ENCODE assay signal across 1 cellular context in the genomic region with DNA sequence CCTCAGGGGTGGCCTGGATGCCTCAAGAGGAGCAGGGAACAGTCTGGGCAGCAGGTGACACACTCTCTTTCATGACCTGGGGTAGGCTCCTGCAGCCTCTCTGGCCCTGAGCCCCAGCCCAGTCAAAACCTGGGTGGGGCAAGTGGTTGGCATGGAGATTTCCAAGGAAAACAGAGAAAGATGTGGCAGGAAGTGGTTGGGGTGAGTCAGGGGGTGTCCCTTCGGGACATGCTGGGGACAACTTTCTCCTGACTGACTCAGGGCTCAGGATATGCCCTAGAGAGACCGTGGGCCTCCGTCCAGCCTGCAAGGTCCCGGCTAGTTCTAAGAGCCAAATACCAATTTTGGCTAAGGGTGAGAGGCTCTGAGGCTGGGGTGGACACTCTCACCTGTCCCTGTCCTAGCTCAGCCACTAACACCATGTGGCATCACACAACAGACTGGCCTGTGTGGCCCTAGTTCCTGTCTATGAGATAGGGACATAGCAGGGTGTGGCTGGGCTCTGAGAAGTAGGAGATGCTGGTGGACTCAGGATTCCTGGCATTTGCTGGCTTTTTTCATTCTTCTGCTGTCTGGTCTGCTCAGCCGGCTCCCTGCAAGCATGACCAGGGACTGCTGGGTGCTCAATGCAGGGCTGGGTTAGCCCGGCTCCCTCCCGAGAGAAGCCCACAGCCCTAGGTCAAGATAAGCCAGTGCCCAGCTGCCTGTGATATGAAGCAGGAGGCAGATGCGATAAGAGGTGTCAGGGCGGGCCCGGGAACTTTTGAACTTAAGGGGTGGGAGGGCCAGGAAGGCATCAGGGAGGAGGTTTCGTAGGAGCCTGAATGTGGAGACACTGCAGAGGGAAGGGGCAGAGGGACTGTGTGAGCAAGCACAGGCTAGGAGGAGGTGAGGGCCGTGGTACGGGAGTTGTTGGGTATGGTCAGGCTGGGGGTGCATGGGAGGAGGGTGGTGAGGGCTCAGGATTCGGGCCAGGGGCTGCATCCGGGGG.
TF ChIP-seq lines count a peak whose summit lies in the region.

No MANE protein-coding gene starts in this region.

TF ChIP-seq in K562, 482 proteins besides CTCF, POLR2A, EP300 and RAD21 (continued from another document and continues in another):
- TF ChIP-seq, protein P1, sequence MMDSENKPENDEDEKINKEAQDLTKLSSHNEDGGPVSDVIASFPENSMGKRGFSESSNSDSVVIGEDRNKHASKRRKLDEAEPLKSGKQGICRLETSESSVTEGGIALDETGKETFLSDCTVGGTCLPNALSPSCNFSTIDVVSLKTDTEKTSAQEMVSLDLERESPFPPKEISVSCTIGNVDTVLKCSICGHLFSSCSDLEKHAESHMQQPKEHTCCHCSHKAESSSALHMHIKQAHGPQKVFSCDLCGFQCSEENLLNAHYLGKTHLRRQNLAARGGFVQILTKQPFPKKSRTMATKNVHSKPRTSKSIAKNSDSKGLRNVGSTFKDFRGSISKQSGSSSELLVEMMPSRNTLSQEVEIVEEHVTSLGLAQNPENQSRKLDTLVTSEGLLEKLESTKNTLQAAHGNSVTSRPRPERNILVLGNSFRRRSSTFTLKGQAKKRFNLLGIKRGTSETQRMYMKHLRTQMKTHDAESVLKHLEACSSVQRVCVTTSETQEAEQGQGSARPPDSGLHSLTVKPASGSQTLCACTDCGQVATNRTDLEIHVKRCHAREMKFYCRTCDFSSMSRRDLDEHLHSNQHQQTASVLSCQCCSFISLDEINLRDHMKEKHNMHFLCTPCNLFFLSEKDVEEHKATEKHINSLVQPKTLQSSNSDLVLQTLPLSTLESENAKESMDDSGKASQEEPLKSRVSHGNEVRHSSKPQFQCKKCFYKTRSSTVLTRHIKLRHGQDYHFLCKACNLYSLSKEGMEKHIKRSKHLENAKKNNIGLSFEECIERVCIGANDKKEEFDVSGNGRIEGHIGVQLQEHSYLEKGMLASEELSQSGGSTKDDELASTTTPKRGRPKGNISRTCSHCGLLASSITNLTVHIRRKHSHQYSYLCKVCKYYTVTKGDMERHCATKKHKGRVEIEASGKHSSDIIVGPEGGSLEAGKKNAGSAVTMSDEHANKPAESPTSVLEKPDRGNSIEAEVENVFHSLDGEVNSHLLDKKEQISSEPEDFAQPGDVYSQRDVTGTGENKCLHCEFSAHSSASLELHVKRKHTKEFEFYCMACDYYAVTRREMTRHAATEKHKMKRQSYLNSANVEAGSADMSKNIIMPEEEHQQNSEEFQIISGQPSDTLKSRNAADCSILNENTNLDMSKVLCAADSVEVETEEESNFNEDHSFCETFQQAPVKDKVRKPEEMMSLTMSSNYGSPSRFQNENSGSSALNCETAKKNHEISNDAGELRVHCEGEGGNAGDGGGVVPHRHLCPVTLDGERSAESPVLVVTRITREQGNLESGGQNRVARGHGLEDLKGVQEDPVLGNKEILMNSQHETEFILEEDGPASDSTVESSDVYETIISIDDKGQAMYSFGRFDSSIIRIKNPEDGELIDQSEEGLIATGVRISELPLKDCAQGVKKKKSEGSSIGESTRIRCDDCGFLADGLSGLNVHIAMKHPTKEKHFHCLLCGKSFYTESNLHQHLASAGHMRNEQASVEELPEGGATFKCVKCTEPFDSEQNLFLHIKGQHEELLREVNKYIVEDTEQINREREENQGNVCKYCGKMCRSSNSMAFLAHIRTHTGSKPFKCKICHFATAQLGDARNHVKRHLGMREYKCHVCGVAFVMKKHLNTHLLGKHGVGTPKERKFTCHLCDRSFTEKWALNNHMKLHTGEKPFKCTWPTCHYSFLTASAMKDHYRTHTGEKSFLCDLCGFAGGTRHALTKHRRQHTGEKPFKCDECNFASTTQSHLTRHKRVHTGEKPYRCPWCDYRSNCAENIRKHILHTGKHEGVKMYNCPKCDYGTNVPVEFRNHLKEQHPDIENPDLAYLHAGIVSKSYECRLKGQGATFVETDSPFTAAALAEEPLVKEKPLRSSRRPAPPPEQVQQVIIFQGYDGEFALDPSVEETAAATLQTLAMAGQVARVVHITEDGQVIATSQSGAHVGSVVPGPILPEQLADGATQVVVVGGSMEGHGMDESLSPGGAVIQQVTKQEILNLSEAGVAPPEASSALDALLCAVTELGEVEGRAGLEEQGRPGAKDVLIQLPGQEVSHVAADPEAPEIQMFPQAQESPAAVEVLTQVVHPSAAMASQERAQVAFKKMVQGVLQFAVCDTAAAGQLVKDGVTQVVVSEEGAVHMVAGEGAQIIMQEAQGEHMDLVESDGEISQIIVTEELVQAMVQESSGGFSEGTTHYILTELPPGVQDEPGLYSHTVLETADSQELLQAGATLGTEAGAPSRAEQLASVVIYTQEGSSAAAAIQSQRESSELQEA (IDR thresholded peaks at IDR 0.05; ENCODE audit: low read depth): no peak
- no peak for TF ChIP-seq ZNF696 (CRISPR knock-in tag; conservative IDR thresholded peaks at IDR 0.05)
- no peak for TF ChIP-seq KDM2B (CRISPR knock-in tag; IDR thresholded peaks at IDR 0.05)
- peak; percentile 99 for TF ChIP-seq GATA2 (CRISPR knock-in tag; IDR thresholded peaks at IDR 0.05)
- TF ChIP-seq SMARCE1 (IDR thresholded peaks at IDR 0.05): peak; percentile 97
- no peak for TF ChIP-seq ZC3H8 (IDR thresholded peaks at IDR 0.05)
- TF ChIP-seq KLF16 (IDR thresholded peaks at IDR 0.05): peak; percentile 99
- 0 out of 4 replicates have a peak, but pooled peaks of 1 of the 2 experiments have one; percentile 52 for TF ChIP-seq KDM4B (IDR thresholded peaks at IDR 0.05; ENCODE audit: borderline replicate concordance in 2 of 2, low read depth in 1 of 2)
- TF ChIP-seq, protein P2, sequence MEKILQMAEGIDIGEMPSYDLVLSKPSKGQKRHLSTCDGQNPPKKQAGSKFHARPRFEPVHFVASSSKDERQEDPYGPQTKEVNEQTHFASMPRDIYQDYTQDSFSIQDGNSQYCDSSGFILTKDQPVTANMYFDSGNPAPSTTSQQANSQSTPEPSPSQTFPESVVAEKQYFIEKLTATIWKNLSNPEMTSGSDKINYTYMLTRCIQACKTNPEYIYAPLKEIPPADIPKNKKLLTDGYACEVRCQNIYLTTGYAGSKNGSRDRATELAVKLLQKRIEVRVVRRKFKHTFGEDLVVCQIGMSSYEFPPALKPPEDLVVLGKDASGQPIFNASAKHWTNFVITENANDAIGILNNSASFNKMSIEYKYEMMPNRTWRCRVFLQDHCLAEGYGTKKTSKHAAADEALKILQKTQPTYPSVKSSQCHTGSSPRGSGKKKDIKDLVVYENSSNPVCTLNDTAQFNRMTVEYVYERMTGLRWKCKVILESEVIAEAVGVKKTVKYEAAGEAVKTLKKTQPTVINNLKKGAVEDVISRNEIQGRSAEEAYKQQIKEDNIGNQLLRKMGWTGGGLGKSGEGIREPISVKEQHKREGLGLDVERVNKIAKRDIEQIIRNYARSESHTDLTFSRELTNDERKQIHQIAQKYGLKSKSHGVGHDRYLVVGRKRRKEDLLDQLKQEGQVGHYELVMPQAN (IDR thresholded peaks at IDR 0.05; ENCODE audit: borderline replicate concordance): peak; percentile 41; the same call in 1 of the 2 replicates
- TF ChIP-seq LARP7 (IDR thresholded peaks at IDR 0.05): peak; percentile 43; the same call in 1 of the 2 replicates
- TF ChIP-seq, protein P3, sequence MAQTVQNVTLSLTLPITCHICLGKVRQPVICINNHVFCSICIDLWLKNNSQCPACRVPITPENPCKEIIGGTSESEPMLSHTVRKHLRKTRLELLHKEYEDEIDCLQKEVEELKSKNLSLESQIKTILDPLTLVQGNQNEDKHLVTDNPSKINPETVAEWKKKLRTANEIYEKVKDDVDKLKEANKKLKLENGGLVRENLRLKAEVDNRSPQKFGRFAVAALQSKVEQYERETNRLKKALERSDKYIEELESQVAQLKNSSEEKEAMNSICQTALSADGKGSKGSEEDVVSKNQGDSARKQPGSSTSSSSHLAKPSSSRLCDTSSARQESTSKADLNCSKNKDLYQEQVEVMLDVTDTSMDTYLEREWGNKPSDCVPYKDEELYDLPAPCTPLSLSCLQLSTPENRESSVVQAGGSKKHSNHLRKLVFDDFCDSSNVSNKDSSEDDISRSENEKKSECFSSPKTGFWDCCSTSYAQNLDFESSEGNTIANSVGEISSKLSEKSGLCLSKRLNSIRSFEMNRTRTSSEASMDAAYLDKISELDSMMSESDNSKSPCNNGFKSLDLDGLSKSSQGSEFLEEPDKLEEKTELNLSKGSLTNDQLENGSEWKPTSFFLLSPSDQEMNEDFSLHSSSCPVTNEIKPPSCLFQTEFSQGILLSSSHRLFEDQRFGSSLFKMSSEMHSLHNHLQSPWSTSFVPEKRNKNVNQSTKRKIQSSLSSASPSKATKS (CRISPR knock-in tag; IDR thresholded peaks at IDR 0.05): no peak
- TF ChIP-seq BCL6 (CRISPR knock-in tag; IDR thresholded peaks at IDR 0.05): 0 out of 2 replicates have a peak, but pooled peaks have one; percentile 13
- TF ChIP-seq L3MBTL2 (IDR thresholded peaks at IDR 0.05): peak; percentile 53; the same call in 1 of the 2 replicates
- TF ChIP-seq FOXJ3 (CRISPR knock-in tag; IDR thresholded peaks at IDR 0.05): no peak
- peak; percentile 41 for TF ChIP-seq DACH1 (IDR thresholded peaks at IDR 0.05; ENCODE audit: partially characterized antibody)
- TF ChIP-seq, protein P4, sequence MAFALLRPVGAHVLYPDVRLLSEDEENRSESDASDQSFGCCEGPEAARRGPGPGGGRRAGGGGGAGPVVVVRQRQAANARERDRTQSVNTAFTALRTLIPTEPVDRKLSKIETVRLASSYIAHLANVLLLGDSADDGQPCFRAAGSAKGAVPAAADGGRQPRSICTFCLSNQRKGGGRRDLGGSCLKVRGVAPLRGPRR (CRISPR knock-in tag; IDR thresholded peaks at IDR 0.05): no peak
- TF ChIP-seq, protein P5, sequence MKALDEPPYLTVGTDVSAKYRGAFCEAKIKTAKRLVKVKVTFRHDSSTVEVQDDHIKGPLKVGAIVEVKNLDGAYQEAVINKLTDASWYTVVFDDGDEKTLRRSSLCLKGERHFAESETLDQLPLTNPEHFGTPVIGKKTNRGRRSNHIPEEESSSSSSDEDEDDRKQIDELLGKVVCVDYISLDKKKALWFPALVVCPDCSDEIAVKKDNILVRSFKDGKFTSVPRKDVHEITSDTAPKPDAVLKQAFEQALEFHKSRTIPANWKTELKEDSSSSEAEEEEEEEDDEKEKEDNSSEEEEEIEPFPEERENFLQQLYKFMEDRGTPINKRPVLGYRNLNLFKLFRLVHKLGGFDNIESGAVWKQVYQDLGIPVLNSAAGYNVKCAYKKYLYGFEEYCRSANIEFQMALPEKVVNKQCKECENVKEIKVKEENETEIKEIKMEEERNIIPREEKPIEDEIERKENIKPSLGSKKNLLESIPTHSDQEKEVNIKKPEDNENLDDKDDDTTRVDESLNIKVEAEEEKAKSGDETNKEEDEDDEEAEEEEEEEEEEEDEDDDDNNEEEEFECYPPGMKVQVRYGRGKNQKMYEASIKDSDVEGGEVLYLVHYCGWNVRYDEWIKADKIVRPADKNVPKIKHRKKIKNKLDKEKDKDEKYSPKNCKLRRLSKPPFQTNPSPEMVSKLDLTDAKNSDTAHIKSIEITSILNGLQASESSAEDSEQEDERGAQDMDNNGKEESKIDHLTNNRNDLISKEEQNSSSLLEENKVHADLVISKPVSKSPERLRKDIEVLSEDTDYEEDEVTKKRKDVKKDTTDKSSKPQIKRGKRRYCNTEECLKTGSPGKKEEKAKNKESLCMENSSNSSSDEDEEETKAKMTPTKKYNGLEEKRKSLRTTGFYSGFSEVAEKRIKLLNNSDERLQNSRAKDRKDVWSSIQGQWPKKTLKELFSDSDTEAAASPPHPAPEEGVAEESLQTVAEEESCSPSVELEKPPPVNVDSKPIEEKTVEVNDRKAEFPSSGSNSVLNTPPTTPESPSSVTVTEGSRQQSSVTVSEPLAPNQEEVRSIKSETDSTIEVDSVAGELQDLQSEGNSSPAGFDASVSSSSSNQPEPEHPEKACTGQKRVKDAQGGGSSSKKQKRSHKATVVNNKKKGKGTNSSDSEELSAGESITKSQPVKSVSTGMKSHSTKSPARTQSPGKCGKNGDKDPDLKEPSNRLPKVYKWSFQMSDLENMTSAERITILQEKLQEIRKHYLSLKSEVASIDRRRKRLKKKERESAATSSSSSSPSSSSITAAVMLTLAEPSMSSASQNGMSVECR (CRISPR knock-in tag; IDR thresholded peaks at IDR 0.05): peak; percentile 50; the same call in 1 of the 2 replicates
- TF ChIP-seq XRCC4 (IDR thresholded peaks at IDR 0.05; ENCODE audit: extremely low read depth, insufficient read depth, insufficient read length): no peak
- TF ChIP-seq RBFOX2 (IDR thresholded peaks at IDR 0.05; ENCODE audit: low read depth, low read length): 0 out of 2 replicates have a peak, but pooled peaks have one; percentile 35
- TF ChIP-seq NFIC (IDR thresholded peaks at IDR 0.05): peak; percentile 93
- TF ChIP-seq NCOA2 (IDR thresholded peaks at IDR 0.05; ENCODE audit: partially characterized antibody in 2 of 2): no peak
- peak; percentile 96 for TF ChIP-seq MYNN (IDR thresholded peaks at IDR 0.05)
- no peak for TF ChIP-seq MYNN (CRISPR knock-in tag; IDR thresholded peaks at IDR 0.05)
- no peak for TF ChIP-seq ZNF124 (CRISPR knock-in tag; IDR thresholded peaks at IDR 0.05)
- TF ChIP-seq, protein P6, sequence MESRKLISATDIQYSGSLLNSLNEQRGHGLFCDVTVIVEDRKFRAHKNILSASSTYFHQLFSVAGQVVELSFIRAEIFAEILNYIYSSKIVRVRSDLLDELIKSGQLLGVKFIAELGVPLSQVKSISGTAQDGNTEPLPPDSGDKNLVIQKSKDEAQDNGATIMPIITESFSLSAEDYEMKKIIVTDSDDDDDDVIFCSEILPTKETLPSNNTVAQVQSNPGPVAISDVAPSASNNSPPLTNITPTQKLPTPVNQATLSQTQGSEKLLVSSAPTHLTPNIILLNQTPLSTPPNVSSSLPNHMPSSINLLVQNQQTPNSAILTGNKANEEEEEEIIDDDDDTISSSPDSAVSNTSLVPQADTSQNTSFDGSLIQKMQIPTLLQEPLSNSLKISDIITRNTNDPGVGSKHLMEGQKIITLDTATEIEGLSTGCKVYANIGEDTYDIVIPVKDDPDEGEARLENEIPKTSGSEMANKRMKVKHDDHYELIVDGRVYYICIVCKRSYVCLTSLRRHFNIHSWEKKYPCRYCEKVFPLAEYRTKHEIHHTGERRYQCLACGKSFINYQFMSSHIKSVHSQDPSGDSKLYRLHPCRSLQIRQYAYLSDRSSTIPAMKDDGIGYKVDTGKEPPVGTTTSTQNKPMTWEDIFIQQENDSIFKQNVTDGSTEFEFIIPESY (CRISPR knock-in tag; IDR thresholded peaks at IDR 0.05): no peak; the same call in 1 of the 2 replicates
- peak; percentile 71; the same call in 1 of the 2 replicates for TF ChIP-seq TOE1 (IDR thresholded peaks at IDR 0.05; ENCODE audit: borderline replicate concordance)
- no peak for TF ChIP-seq TOE1 (CRISPR knock-in tag; IDR thresholded peaks at IDR 0.05; ENCODE audit: borderline replicate concordance, low read depth)
- TF ChIP-seq KDM1A (IDR thresholded peaks at IDR 0.05): peak; percentile 87 to 88
- TF ChIP-seq, protein P7, sequence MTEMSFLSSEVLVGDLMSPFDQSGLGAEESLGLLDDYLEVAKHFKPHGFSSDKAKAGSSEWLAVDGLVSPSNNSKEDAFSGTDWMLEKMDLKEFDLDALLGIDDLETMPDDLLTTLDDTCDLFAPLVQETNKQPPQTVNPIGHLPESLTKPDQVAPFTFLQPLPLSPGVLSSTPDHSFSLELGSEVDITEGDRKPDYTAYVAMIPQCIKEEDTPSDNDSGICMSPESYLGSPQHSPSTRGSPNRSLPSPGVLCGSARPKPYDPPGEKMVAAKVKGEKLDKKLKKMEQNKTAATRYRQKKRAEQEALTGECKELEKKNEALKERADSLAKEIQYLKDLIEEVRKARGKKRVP (CRISPR knock-in tag; IDR thresholded peaks at IDR 0.05): peak; percentile 55; the same call in 1 of the 2 replicates
- TF ChIP-seq, protein P8, sequence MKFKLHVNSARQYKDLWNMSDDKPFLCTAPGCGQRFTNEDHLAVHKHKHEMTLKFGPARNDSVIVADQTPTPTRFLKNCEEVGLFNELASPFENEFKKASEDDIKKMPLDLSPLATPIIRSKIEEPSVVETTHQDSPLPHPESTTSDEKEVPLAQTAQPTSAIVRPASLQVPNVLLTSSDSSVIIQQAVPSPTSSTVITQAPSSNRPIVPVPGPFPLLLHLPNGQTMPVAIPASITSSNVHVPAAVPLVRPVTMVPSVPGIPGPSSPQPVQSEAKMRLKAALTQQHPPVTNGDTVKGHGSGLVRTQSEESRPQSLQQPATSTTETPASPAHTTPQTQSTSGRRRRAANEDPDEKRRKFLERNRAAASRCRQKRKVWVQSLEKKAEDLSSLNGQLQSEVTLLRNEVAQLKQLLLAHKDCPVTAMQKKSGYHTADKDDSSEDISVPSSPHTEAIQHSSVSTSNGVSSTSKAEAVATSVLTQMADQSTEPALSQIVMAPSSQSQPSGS (CRISPR knock-in tag; IDR thresholded peaks at IDR 0.05): no peak
